In genomic region chr3:188796122-188796631, GRCh38 we compare ENCODE assay signal across 8 cellular contexts.
A peak's percentile ranks its signal among the peaks of the same experiment; 100 is the strongest.
DNase-seq lines count a peak whose midpoint lies in the region; ATAC-seq and TF ChIP-seq lines count a peak whose summit lies in the region.

No MANE protein-coding gene starts in this region.

- no peaks in the 10 kb centered on the region for H3K27me3 ChIP-seq in BLaER1 treated with 17β-estradiol and CSF1 and Interleukin-3, amounts not matched to agents 10 nM and 100 nM
- H3K27me3 ChIP-seq in testis: no peaks in the 10 kb centered on the region

- peak; percentile 47 for DNase-seq in left kidney (ENCODE audit: low read depth, low spot score)
- no peak for DNase-seq in stimulated activated CD4-positive, alpha-beta T cell treated with anti-CD3 and anti-CD28 coated beads, Interleukin-4, amount 100 ng/mL, for 24 hours
- DNase-seq in NCI-H1417 treated with DMSO at 0.1 percent for 48 hours (lab: John Stamatoyannopoulos, UW): no peak
- DNase-seq in NCI-H2171 treated with DMSO at 0.1 percent for 48 hours (lab: John Stamatoyannopoulos, UW): no peak
- no peak for DNase-seq in testis

- 0 out of 22 replicates have a peak, but pooled peaks cover 0 to 4% (median 0%) of the 10 kb centered on the region in 11 experiments for H3K36me3 ChIP-seq in BLaER1 treated with 17β-estradiol and CSF1 and Interleukin-3, amounts not matched to agents 10 nM and 100 nM
- no peaks in the 10 kb centered on the region for H3K36me3 ChIP-seq in testis (ENCODE audit: low read depth, missing control alignments)

- no peak overlapping the region for H3K4me3 ChIP-seq in BLaER1 treated with 17β-estradiol and CSF1 and Interleukin-3, amounts not matched to agents 10 nM and 100 nM
- H3K4me3 ChIP-seq in testis: no peak overlapping the region

- no peaks in the 10 kb centered on the region for H4K20me1 ChIP-seq in BLaER1 treated with 17β-estradiol and CSF1 and Interleukin-3, amounts not matched to agents 10 nM and 100 nM

- TF ChIP-seq POLR2A in testis (IDR thresholded peaks at IDR 0.05): no peak

- H3K4me1 ChIP-seq in BLaER1 treated with 17β-estradiol and CSF1 and Interleukin-3, amounts not matched to agents 10 nM and 100 nM: peaks cover 10 to 92% (median 24%) of the 10 kb centered on the region in 10 experiments; a peak in 19 of 20 replicates
- H3K4me1 ChIP-seq in testis: no peaks in the 10 kb centered on the region

- peak overlapping the region in 6 of 11 experiments; percentile 10 to 76 (median 50); a peak in 9 of 22 replicates for H3K9ac ChIP-seq in BLaER1 treated with 17β-estradiol and CSF1 and Interleukin-3, amounts not matched to agents 10 nM and 100 nM

- peaks cover 0 to 11% (median 0%) of the 10 kb centered on the region in 11 experiments; a peak in 2 of 22 replicates for H3K9me3 ChIP-seq in BLaER1 treated with 17β-estradiol and CSF1 and Interleukin-3, amounts not matched to agents 10 nM and 100 nM (replicated peaks in 1 of 11)
- H3K9me3 ChIP-seq in testis: no peaks in the 10 kb centered on the region

- TF ChIP-seq CTCF in testis (IDR thresholded peaks at IDR 0.05): no peak

- ATAC-seq in HG02623 (IDR thresholded peaks at IDR 0.05; ENCODE audit: unreplicated experiment) (peak; percentile 58), SK-N-SH treated with all-trans-retinoic acid at 6 μM for 48 hours (peak; percentile 70)

- intact Hi-C loops in testis (cut with DNase I; ENCODE audit: low total_unique reads): no loop called here

- peak overlapping the region in 8 of 11 experiments; percentile 18 to 94 (median 73); a peak in 13 of 22 replicates for H3K27ac ChIP-seq in BLaER1 treated with 17β-estradiol and CSF1 and Interleukin-3, amounts not matched to agents 10 nM and 100 nM
- H3K27ac ChIP-seq in testis: no peak overlapping the region

- 59 to 62% methylated on average over 3 of the region's 3 CpGs for WGBS in testis, 2 donors

- H3K4me2 ChIP-seq in BLaER1 treated with 17β-estradiol and CSF1 and Interleukin-3, amounts not matched to agents 10 nM and 100 nM: peak overlapping the region; percentile 1 to 78 (median 56); a peak in 18 of 22 replicates

TF ChIP-seq in SK-N-SH treated with all-trans-retinoic acid at 6 μM for 48 hours, 23 proteins besides CTCF, POLR2A, EP300 and RAD21:
- peak; percentile 80 for TF ChIP-seq ZFP3 (CRISPR knock-in tag; IDR thresholded peaks at IDR 0.05)
- no peak for TF ChIP-seq PPARA (CRISPR knock-in tag; IDR thresholded peaks at IDR 0.05; ENCODE audit: borderline replicate concordance)
TF ChIP-seq in SK-N-SH treated with all-trans-retinoic acid at 6 μM for 48 hours: peak in this region for 1.

Comparison
In these comparisons a context has a peak if more than half of its experiments do, and no peak if none do; other contexts are left out.
1. H3K27ac ChIP-seq: peak in BLaER1 treated with 17β-estradiol and CSF1 and Interleukin-3, amounts not matched to agents 10 nM and 100 nM (8 of 11); none in testis (0 of 2).